Comparison of ENCODE assay signal across 9 cellular contexts in the genomic region with DNA sequence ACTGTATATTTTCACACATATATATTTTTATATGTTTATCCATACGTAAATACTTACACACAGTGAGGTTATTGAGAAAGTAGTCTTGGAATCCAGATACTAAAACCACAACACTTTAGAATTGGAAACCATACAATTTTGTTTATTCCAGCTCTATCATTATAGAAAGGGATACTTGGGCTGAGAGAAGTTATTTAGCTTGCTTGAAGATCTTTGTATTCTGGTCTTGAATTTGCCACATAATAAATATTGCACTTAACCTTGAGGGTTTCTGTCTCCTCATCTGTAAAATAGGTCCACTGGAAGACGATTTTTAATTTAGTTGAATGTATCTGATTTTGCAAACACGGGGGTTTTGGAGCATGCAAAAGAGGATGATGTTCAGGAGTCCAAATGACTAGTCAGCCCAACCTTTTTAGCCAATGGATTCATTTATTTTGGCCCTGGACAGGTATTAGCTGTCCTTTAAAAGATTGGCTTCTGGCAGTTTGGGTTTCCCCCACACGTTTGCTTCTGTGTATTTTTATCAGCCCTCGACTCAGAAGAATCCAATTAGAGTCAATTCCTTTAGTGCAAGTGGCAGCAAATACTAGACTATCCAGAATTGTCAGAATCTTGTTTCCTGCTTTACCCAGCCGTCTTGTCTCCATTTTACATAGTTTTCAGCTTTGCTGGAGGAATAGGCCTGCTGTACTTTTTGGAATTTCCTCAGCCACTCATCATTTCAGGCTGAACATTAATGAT.
DNase-seq lines count a peak whose midpoint lies in the region; ATAC-seq and TF ChIP-seq lines count a peak whose summit lies in the region.
"Had no signal": no experiment of that assay in that cellular context is flagged by ENCODE, and none has a peak within 500 bp of the region (broad histone marks: within the 10 kb centered on the region; RNA-seq: fewer than 3 reads in every experiment).

No MANE protein-coding gene starts in this region.

- POLR2A ChIA-PET in HCT116 (lab: Charles Lee): no interaction called here

- no peak for ATAC-seq in HCT116
- peak; percentile 16 for ATAC-seq in activated naive CD8-positive, alpha-beta T cell treated with anti-CD3 and anti-CD28 coated beads, Interleukin-2, amount 50 U/mL, for 24 hours
- no peak for ATAC-seq in lung (ENCODE audit: insufficient read depth, low FRiP score)
- ATAC-seq in HG02588 (IDR thresholded peaks at IDR 0.05; ENCODE audit: unreplicated experiment): no peak
- no peak for ATAC-seq in HG02610 (IDR thresholded peaks at IDR 0.05; ENCODE audit: unreplicated experiment)
- ATAC-seq: mucosa of descending colon had no signal

- no peaks in the 10 kb centered on the region for H4K20me1 ChIP-seq in HCT116 (ENCODE audit: insufficient read depth)

- no peak for TF ChIP-seq POLR2A in HCT116 (IDR thresholded peaks at IDR 0.05; ENCODE audit: borderline replicate concordance, extremely low read depth, insufficient read depth, insufficient read length)

- H3K36me3 Mint-ChIP-seq in activated naive CD8-positive, alpha-beta T cell treated with anti-CD3 and anti-CD28 coated beads, Interleukin-2, amount 50 U/mL, for 24 hours (ENCODE audit: low read depth): no peaks in the 10 kb centered on the region

- peaks cover 77% of the 10 kb centered on the region for H3K4me1 Mint-ChIP-seq in activated naive CD8-positive, alpha-beta T cell treated with anti-CD3 and anti-CD28 coated beads, Interleukin-2, amount 50 U/mL, for 24 hours

- DNase-seq in AG08395 (ENCODE audit: low spot score) (peak; percentile 24), HCT116 (ENCODE audit: low read depth, low spot score) (no peak), lung (ENCODE audit: low spot score) (no peak), NCI-H1436 treated with DMSO at 0.1 percent for 48 hours (lab: John Stamatoyannopoulos, UW) (no peak), NCI-H446 (lab: John Stamatoyannopoulos, UW) (no peak)
- DNase-seq in activated naive CD8-positive, alpha-beta T cell treated with anti-CD3 and anti-CD28 coated beads, Interleukin-2, amount 50 U/mL, for 24 hours: no peak
- DNase-seq: mucosa of descending colon had no signal

- no peak for TF ChIP-seq CTCF in HCT116 (IDR thresholded peaks at IDR 0.05 in 2 of 3, conservative IDR thresholded peaks at IDR 0.05 in 1 of 3; ENCODE audit: borderline replicate concordance in 1 of 3, insufficient read depth in 1 of 3, low read depth in 2 of 3, low read length in 2 of 3)
- no peak for TF ChIP-seq CTCF in lung (IDR thresholded peaks at IDR 0.05; ENCODE audit: control extremely low read depth, extremely low read depth)

- H3K4me3 ChIP-seq in HCT116 (replicated peaks in 1 of 2; ENCODE audit: low read depth in 1 of 2, low read length in 2 of 2) (no peak overlapping the region), lung (no peak overlapping the region)
- H3K4me3 ChIP-seq: mucosa of descending colon had no signal

- no peaks in the 10 kb centered on the region for H3K27me3 Mint-ChIP-seq in activated naive CD8-positive, alpha-beta T cell treated with anti-CD3 and anti-CD28 coated beads, Interleukin-2, amount 50 U/mL, for 24 hours

- intact Hi-C loops in HCT116 (cut with micrococcal nuclease): no loop called here

- no peak overlapping the region for H3K9ac ChIP-seq in HCT116 (ENCODE audit: low read length)

- CTCF ChIA-PET in HCT116 (lab: Charles Lee): no interaction called here

- no peak overlapping the region for H3K4me3 Mint-ChIP-seq in activated naive CD8-positive, alpha-beta T cell treated with anti-CD3 and anti-CD28 coated beads, Interleukin-2, amount 50 U/mL, for 24 hours

- H2AFZ ChIP-seq in HCT116 (ENCODE audit: low read depth, low read length, poor library complexity, severe bottlenecking): peak overlapping the region; percentile 84

- H3K4me1 ChIP-seq in HCT116 (ENCODE audit: control insufficient read depth in 1 of 2, insufficient read depth in 2 of 2, low read length in 2 of 2): peaks cover 13 to 32% of the 10 kb centered on the region in 2 experiments
- peaks cover 3 to 9% of the 10 kb centered on the region in 2 donors for H3K4me1 ChIP-seq in lung (ENCODE audit: control insufficient read depth in 2 of 2, insufficient read depth in 2 of 2, low read length in 2 of 2)

- RAD21 ChIA-PET in HCT116 (lab: Charles Lee; ENCODE audit: low non-redundant PET in 1 of 2, low total read pairs in 2 of 2, uncharacterized antibody in 2 of 2, unreplicated experiment in 2 of 2): no interaction called here

- H3K36me3 ChIP-seq in HCT116 (ENCODE audit: control insufficient read depth in 1 of 2, insufficient read depth in 2 of 2, low read length in 2 of 2) (no peaks in the 10 kb centered on the region), lung (ENCODE audit: control insufficient read depth in 2 of 2, insufficient read depth in 2 of 2, low read length in 2 of 2) (no peaks in the 10 kb centered on the region)

- H3K4me2 ChIP-seq in HCT116 (ENCODE audit: low read length): 0 out of 2 replicates have a peak overlapping the region, but pooled peaks have one; percentile 3

- H3K27me3 ChIP-seq in HCT116 (ENCODE audit: insufficient read depth, low read length) (no peaks in the 10 kb centered on the region), lung (ENCODE audit: control insufficient read depth, insufficient read depth) (no peaks in the 10 kb centered on the region)

- no peak overlapping the region for H3K27ac ChIP-seq in HCT116 (ENCODE audit: low read depth, low read length)
- peak overlapping the region; percentile 5 to 33 for H3K27ac ChIP-seq in lung (ENCODE audit: low read depth in 1 of 2, low read length in 1 of 2)

- no peaks in the 10 kb centered on the region for H3K9me2 ChIP-seq in HCT116 (ENCODE audit: insufficient read depth)

- BruUV-seq in HCT116 (replicated peaks; lab: Mats Ljungman, UMichigan): no TSS peak

- H3K79me2 ChIP-seq in HCT116 (ENCODE audit: insufficient read depth, low read length): no peaks in the 10 kb centered on the region

- peak overlapping the region; percentile 84 for H3K27ac Mint-ChIP-seq in activated naive CD8-positive, alpha-beta T cell treated with anti-CD3 and anti-CD28 coated beads, Interleukin-2, amount 50 U/mL, for 24 hours

- H3K9me3 ChIP-seq in HCT116 (ENCODE audit: control insufficient read depth in 1 of 2, insufficient read depth in 1 of 2, low read depth in 1 of 2, low read length in 2 of 2) (no peaks in the 10 kb centered on the region), lung (ENCODE audit: control insufficient read depth in 2 of 2, insufficient read depth in 1 of 2, low read length in 1 of 2) (no peaks in the 10 kb centered on the region)
- H3K9me3 ChIP-seq: mucosa of descending colon had no signal

- no peaks in the 10 kb centered on the region for H3K9me3 Mint-ChIP-seq in activated naive CD8-positive, alpha-beta T cell treated with anti-CD3 and anti-CD28 coated beads, Interleukin-2, amount 50 U/mL, for 24 hours

- no peak for TF ChIP-seq RAD21 in HCT116 (IDR thresholded peaks at IDR 0.05; ENCODE audit: low read depth)

- WGBS in lung, 2 donors: 45 to 53% methylated on average over 6 of the region's 6 CpGs

TF ChIP-seq in HCT116, 20 proteins besides CTCF, POLR2A, EP300 and RAD21:
- TF ChIP-seq, protein P1, sequence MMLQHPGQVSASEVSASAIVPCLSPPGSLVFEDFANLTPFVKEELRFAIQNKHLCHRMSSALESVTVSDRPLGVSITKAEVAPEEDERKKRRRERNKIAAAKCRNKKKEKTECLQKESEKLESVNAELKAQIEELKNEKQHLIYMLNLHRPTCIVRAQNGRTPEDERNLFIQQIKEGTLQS (IDR thresholded peaks at IDR 0.05): no peak
- TF ChIP-seq TCF7L2 (IDR thresholded peaks at IDR 0.05; ENCODE audit: borderline replicate concordance, extremely low read depth, insufficient read depth, insufficient read length) (no peak), CBX3 (IDR thresholded peaks at IDR 0.05; ENCODE audit: low read depth) (no peak), CEBPB (IDR thresholded peaks at IDR 0.05; ENCODE audit: low read depth) (no peak), ZFX (IDR thresholded peaks at IDR 0.05) (no peak), ZBTB33 (IDR thresholded peaks at IDR 0.05; ENCODE audit: extremely low read depth, insufficient replicate concordance, low read length) (no peak), POLR2AphosphoS5 (IDR thresholded peaks at IDR 0.05; ENCODE audit: low read depth, low read length) (no peak), EZH2phosphoT487 (IDR thresholded peaks at IDR 0.05; ENCODE audit: borderline replicate concordance) (no peak), EZH2 (IDR thresholded peaks at IDR 0.05) (no peak), FOSL1 (IDR thresholded peaks at IDR 0.05; ENCODE audit: low read depth) (no peak), SP1 (IDR thresholded peaks at IDR 0.05; ENCODE audit: low read depth) (no peak), SRF (IDR thresholded peaks at IDR 0.05; ENCODE audit: low read depth) (no peak), SIN3A (IDR thresholded peaks at IDR 0.05; ENCODE audit: low read depth) (no peak), ZNF274 (IDR thresholded peaks at IDR 0.05; ENCODE audit: low read depth, low read length) (no peak), JUND (IDR thresholded peaks at IDR 0.05) (no peak), MAX (IDR thresholded peaks at IDR 0.05) (no peak), YY1 (IDR thresholded peaks at IDR 0.05; ENCODE audit: extremely low read depth, insufficient replicate concordance, low read depth, low read length) (no peak), EGR1 (IDR thresholded peaks at IDR 0.05; ENCODE audit: low read depth) (no peak)
